In genomic region chr11:116725434-116726221, GRCh38 we compare ENCODE assay signal across 1 cellular context.
TF ChIP-seq lines count a peak whose summit lies in the region.

No MANE protein-coding gene starts in this region.

TF ChIP-seq in GM23338, 12 proteins besides CTCF, POLR2A, EP300 and RAD21 (continued from another document):
- TF ChIP-seq ZNF114 (CRISPR knock-in tag; IDR thresholded peaks at IDR 0.05) (no peak), POLR2AphosphoS5 (IDR thresholded peaks at IDR 0.05; ENCODE audit: low read depth) (no peak), REST (IDR thresholded peaks at IDR 0.05; ENCODE audit: unreplicated experiment) (no peak), NANOG (IDR thresholded peaks at IDR 0.05; ENCODE audit: borderline replicate concordance) (no peak), CREB1 (CRISPR knock-in tag; IDR thresholded peaks at IDR 0.05; ENCODE audit: low read depth) (no peak)
TF ChIP-seq in GM23338: peak in this region for 0.
